ENCODE assay signal across 8 cellular contexts in the genomic region with DNA sequence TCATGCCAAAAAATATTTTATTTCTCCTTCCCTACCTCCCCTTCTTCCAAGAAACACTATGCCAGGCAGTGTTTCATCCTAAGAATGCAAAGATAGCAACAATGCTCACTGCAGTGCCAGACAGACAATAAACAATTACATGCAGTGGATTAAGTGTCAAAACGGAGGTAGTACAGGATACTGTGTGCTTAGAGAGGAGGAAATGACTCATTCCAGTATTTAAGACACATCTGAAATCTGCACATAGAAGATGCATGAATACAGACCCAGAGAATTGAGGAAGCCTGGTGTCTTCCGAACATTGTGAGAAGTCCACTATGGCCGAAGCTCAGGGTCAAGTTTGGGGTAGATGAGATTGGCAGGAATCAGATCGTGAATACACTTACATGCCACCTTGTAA.
A peak's percentile ranks its signal among the peaks of the same experiment; 100 is the strongest.
DNase-seq lines count a peak whose midpoint lies in the region; ATAC-seq, FAIRE-seq and TF ChIP-seq lines count a peak whose summit lies in the region.

No MANE protein-coding gene starts in this region.

- peak in 1 of 2 experiments; percentile 27 for DNase-seq in A549 (ENCODE audit: low read depth in 1 of 2, low spot score in 1 of 2)
- no peak for DNase-seq in PC-9
- DNase-seq in esophagus squamous epithelium (lab: John Stamatoyannopoulos, UW): no peak
- DNase-seq in upper lobe of left lung: no peak
- DNase-seq in NCI-H446 (lab: John Stamatoyannopoulos, UW): no peak
- DNase-seq in Caco-2: no peak

- TF ChIP-seq POLR2A in A549 (IDR thresholded peaks at IDR 0.05; ENCODE audit: low read length) (no peak), esophagus squamous epithelium (IDR thresholded peaks at IDR 0.05) (no peak), upper lobe of left lung (IDR thresholded peaks at IDR 0.05) (peak in 1 of 4 donors; percentile 10)

- H3K27me3 ChIP-seq in PC-9 (ENCODE audit: insufficient read depth, low read depth) (no peaks in the 10 kb centered on the region), esophagus squamous epithelium (no peaks in the 10 kb centered on the region), upper lobe of left lung (no peaks in the 10 kb centered on the region), Caco-2 (replicated peaks; ENCODE audit: control insufficient read depth, insufficient read depth, low read length) (no peaks in the 10 kb centered on the region)

- no peak for FAIRE-seq in A549 (lab: Jason Lieb, UNC)

- no peak overlapping the region for H3K4me3 ChIP-seq in A549
- no peak overlapping the region for H3K4me3 ChIP-seq in PC-9
- no peak overlapping the region for H3K4me3 ChIP-seq in esophagus squamous epithelium
- no peak overlapping the region for H3K4me3 ChIP-seq in upper lobe of left lung
- no peak overlapping the region for H3K4me3 ChIP-seq in Caco-2 (ENCODE audit: low read depth, low read length)

- POLR2A ChIA-PET in A549 (lab: Yijun Ruan, JAX) (no interaction called here), PC-9 (lab: Charles Lee; ENCODE audit: unreplicated experiment) (interaction anchor here (0.6 kb wide), 2 partner anchors 86 to 164 kb away, joined by 3 to 7 read pairs; no protein-coding TSS in a partner anchor), Caco-2 (lab: Charles Lee) (no interaction called here)

- intact Hi-C loops in PC-9 (cut with micrococcal nuclease; ENCODE audit: unreplicated experiment): no loop called here
- intact Hi-C loops in esophagus squamous epithelium (cut with DNase I): no loop called here
- intact Hi-C loops in Caco-2 (cut with micrococcal nuclease; ENCODE audit: unreplicated experiment): no loop called here

- H2AFZ ChIP-seq in PC-9: no peak overlapping the region

- TF ChIP-seq CTCF in A549 (IDR thresholded peaks at IDR 0.05) (no peak), PC-9 (conservative IDR thresholded peaks at IDR 0.05) (no peak), esophagus squamous epithelium (IDR thresholded peaks at IDR 0.05) (no peak), upper lobe of left lung (IDR thresholded peaks at IDR 0.05) (no peak), Caco-2 (IDR thresholded peaks at IDR 0.05; ENCODE audit: insufficient read depth in 1 of 2, low read depth in 1 of 2, low read length in 1 of 2, severe bottlenecking in 1 of 2, unreplicated experiment in 1 of 2) (no peak)

- H3K36me3 Mint-ChIP-seq in Caco-2 (ENCODE audit: insufficient read depth, unreplicated experiment): peaks cover under 1% of the 10 kb centered on the region

- H3K4me2 ChIP-seq in A549: peak overlapping the region; percentile 49
- H3K4me2 ChIP-seq in PC-9: no peak overlapping the region

- H4K20me1 ChIP-seq in PC-9 (ENCODE audit: insufficient read depth): no peaks in the 10 kb centered on the region

- CTCF ChIA-PET in A549 (lab: Yijun Ruan, JAX): interaction anchor here (0.9 kb wide), 1 partner anchor 40 kb away, joined by 3 read pairs; no protein-coding TSS in a partner anchor
- CTCF ChIA-PET in PC-9 (lab: Charles Lee): no interaction called here
- CTCF ChIA-PET in Caco-2 (lab: Charles Lee): no interaction called here

- no peak overlapping the region for H3K27ac Mint-ChIP-seq in Caco-2 (ENCODE audit: unreplicated experiment)

- H3K27ac ChIP-seq in A549 (peak overlapping the region; percentile 27 to 48; a peak in 3 of 6 replicates), PC-9 (peak overlapping the region; percentile 55; the same call in 1 of the 2 replicates), esophagus squamous epithelium (peak overlapping the region in 3 of 4 donors; percentile 16 to 69 (median 66)), upper lobe of left lung (no peak overlapping the region)

- no peak for TF ChIP-seq RAD21 in A549 (conservative IDR thresholded peaks at IDR 0.05 in 1 of 2, IDR thresholded peaks at IDR 0.05 in 1 of 2)

- peaks cover 8% of the 10 kb centered on the region for H3K4me1 Mint-ChIP-seq in Caco-2 (ENCODE audit: low read depth, unreplicated experiment)

- TF ChIP-seq EP300 in A549 (IDR thresholded peaks at IDR 0.05) (no peak), upper lobe of left lung (IDR thresholded peaks at IDR 0.05) (no peak)

- H3K79me2 ChIP-seq in PC-9 (ENCODE audit: low read depth): no peaks in the 10 kb centered on the region

- H3K27me3 Mint-ChIP-seq in Caco-2 (ENCODE audit: insufficient read depth, unreplicated experiment): no peaks in the 10 kb centered on the region

- no peak overlapping the region for H3K4me3 Mint-ChIP-seq in Caco-2 (ENCODE audit: unreplicated experiment)

- H3K36me3 ChIP-seq in PC-9 (ENCODE audit: low read depth) (no peaks in the 10 kb centered on the region; the same call in 1 of the 2 replicates), esophagus squamous epithelium (peaks cover 0 to 2% (median 0%) of the 10 kb centered on the region in 3 donors), upper lobe of left lung (peaks cover 0 to 7% (median 2%) of the 10 kb centered on the region in 4 donors), Caco-2 (ENCODE audit: control insufficient read depth, insufficient read depth, low read length) (no peaks in the 10 kb centered on the region)

- peak in 1 of 2 experiments; percentile 80; a peak in 3 of 6 replicates for ATAC-seq in A549
- ATAC-seq in GM18858 (IDR thresholded peaks at IDR 0.05; ENCODE audit: unreplicated experiment): peak; percentile 64
- peak; percentile 59 for ATAC-seq in HG02973 (IDR thresholded peaks at IDR 0.05; ENCODE audit: unreplicated experiment)
- ATAC-seq in upper lobe of left lung (ENCODE audit: low FRiP score in 2 of 2): peak; percentile 51 to 75

- no peaks in the 10 kb centered on the region for H3K9me3 Mint-ChIP-seq in Caco-2 (ENCODE audit: unreplicated experiment)

- no TSS peak for BruUV-seq in PC-9 (replicated peaks; lab: Mats Ljungman, UMichigan)
- no TSS peak for BruUV-seq in Caco-2 (replicated peaks; lab: Mats Ljungman, UMichigan)

- H3K4me1 ChIP-seq in A549: peaks cover 33% of the 10 kb centered on the region
- peaks cover 22% of the 10 kb centered on the region for H3K4me1 ChIP-seq in PC-9 (replicated peaks; ENCODE audit: insufficient read depth)
- peaks cover 8 to 33% (median 15%) of the 10 kb centered on the region in 3 donors for H3K4me1 ChIP-seq in esophagus squamous epithelium
- peaks cover 0 to 17% (median 12%) of the 10 kb centered on the region in 4 donors for H3K4me1 ChIP-seq in upper lobe of left lung
- peaks cover 13% of the 10 kb centered on the region for H3K4me1 ChIP-seq in Caco-2

- H3F3A ChIP-seq in PC-9 (ENCODE audit: insufficient read depth, low read depth): peaks cover 15% of the 10 kb centered on the region; the same call in 1 of the 2 replicates

- no peaks in the 10 kb centered on the region for H3K9me2 ChIP-seq in PC-9 (ENCODE audit: insufficient read depth)

- no peaks in the 10 kb centered on the region for H3K9me3 ChIP-seq in A549
- no peaks in the 10 kb centered on the region for H3K9me3 ChIP-seq in PC-9 (ENCODE audit: insufficient read depth, low read depth)
- H3K9me3 ChIP-seq in esophagus squamous epithelium: no peaks in the 10 kb centered on the region
- H3K9me3 ChIP-seq in upper lobe of left lung: no peaks in the 10 kb centered on the region
- no peaks in the 10 kb centered on the region; the same call in 1 of the 2 replicates for H3K9me3 ChIP-seq in Caco-2

- 32% methylated on average over 4 of the region's 4 CpGs for WGBS in A549 (ENCODE audit: missing lambda C conversion rate)
- WGBS in esophagus squamous epithelium, 2 donors: 19 to 41% methylated on average over 4 of the region's 4 CpGs
- WGBS in upper lobe of left lung, 2 donors: 38 to 50% methylated on average over 4 of the region's 4 CpGs

TF ChIP-seq in A549, 52 proteins besides CTCF, POLR2A, EP300 and RAD21:
- TF ChIP-seq HEYL (CRISPR knock-in tag; IDR thresholded peaks at IDR 0.05): no peak
- TF ChIP-seq FOSL2 (IDR thresholded peaks at IDR 0.05): 0 out of 2 replicates have a peak, but pooled peaks have one; percentile 14
- TF ChIP-seq FOSL2 (CRISPR knock-in tag; IDR thresholded peaks at IDR 0.05): peak; percentile 26; the same call in 1 of the 2 replicates

Comparison
In these comparisons a context has a peak if more than half of its experiments do, and no peak if none do; other contexts are left out.
1. H3K27ac ChIP-seq: peak in A549 (2 of 2), PC-9 (single experiment) and esophagus squamous epithelium (3 of 4); none in upper lobe of left lung (0 of 4).